9 cellular contexts compared by ENCODE assay signal in the genomic region with DNA sequence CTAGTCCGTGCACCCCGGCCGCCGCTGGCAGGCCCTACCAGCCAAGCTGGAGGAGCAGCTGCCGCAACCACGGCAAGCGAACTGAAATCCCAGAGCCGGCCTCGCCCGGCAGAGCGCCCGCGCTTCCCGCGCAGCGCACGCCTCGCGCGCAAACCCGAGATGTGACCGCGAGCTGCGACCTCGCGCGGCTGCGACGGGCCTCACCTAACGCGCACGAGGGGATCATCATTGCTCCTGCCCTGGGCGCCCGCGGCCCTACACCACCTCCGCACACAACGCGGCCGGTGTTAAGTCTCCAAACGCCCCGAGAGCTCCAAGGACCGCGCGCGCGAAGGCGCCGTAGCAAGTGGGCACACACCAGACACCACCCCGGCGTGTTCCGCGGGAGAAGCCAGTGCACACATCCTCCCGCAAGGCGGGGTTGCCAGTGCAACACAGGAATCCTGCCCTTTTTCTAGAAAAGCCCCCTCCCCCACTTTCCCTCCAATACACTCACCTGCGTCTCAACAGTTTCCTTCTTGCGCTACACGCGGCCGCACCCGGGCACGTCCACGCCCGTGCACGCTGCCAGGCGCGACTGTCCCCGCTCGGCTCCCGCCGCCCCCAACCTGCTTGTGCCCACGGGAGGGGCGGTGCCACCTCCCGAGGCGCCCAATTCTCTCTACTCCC. TPM values are rescaled to one million over a fixed set of nuclear protein-coding genes. Genes with fewer than 3 reads are reported as not detected.
DNase-seq lines count a peak whose midpoint lies in the region; ATAC-seq and TF ChIP-seq lines count a peak whose summit lies in the region.
"Had no signal": no experiment of that assay in that cellular context is flagged by ENCODE, and none has a peak within 500 bp of the region (broad histone marks: within the 10 kb centered on the region; RNA-seq: fewer than 3 reads in every experiment).

No MANE protein-coding gene starts in this region.

- no peak for TF ChIP-seq CTCF in heart right ventricle (IDR thresholded peaks at IDR 0.05)
- TF ChIP-seq CTCF in dorsolateral prefrontal cortex (IDR thresholded peaks at IDR 0.05 in 54 of 56, conservative IDR thresholded peaks at IDR 0.05 in 2 of 56; ENCODE audit: low read depth in 1 of 56, partially characterized antibody in 56 of 56), result peak in 1 of 56 donors; percentile 8
- no peak for TF ChIP-seq CTCF in nephron (IDR thresholded peaks at IDR 0.05; ENCODE audit: unreplicated experiment in 3 of 3)

- DNase-seq in heart right ventricle (no peak), right cardiac atrium (no peak), dorsolateral prefrontal cortex (peak in 8 of 10 donors; percentile 25 to 56 (median 42)), COR-L47 (lab: John Stamatoyannopoulos, UW) (no peak), immature natural killer cell (no peak)
- DNase-seq in activated T-cell treated with anti-CD3 and anti-CD28 coated beads, Interleukin-2, amount 50 U/mL, for 1 hour, result no peak
- DNase-seq: CD8-positive, alpha-beta memory T cell had no signal

- H3K36me3 Mint-ChIP-seq in nephron (ENCODE audit: low read depth), result no peaks in the 10 kb centered on the region
- H3K36me3 Mint-ChIP-seq in immature natural killer cell, result peaks cover 0 to 8% (median 6%) of the 10 kb centered on the region in 3 donors

- no peaks in the 10 kb centered on the region for H3K9me3 Mint-ChIP-seq in nephron
- H3K9me3 Mint-ChIP-seq in immature natural killer cell, result peaks cover 8 to 46% (median 32%) of the 10 kb centered on the region in 6 donors

- H3K36me3 ChIP-seq in heart right ventricle (no peaks in the 10 kb centered on the region), urinary bladder (ENCODE audit: insufficient read depth) (no peaks in the 10 kb centered on the region)

- 1 to 3% methylated on average over 74 of the region's 74 CpGs for WGBS in heart right ventricle, 2 donors
- 2% methylated on average over 74 of the region's 74 CpGs for whole genome bisulfite sequencing in right cardiac atrium
- WGBS in urinary bladder, result 2% methylated on average over 74 of the region's 74 CpGs

- no peaks in the 10 kb centered on the region for H3K4me1 Mint-ChIP-seq in nephron
- H3K4me1 Mint-ChIP-seq in immature natural killer cell, result no peaks in the 10 kb centered on the region
- H3K4me1 Mint-ChIP-seq: CD8-positive, alpha-beta memory T cell had no signal

- H3K4me3 ChIP-seq in heart right ventricle, result peak overlapping the region; percentile 23 to 50 (median 37)
- H3K4me3 ChIP-seq in right cardiac atrium (ENCODE audit: low read length), result no peak overlapping the region
- peak overlapping the region; percentile 27 to 76 (median 61) for H3K4me3 ChIP-seq in dorsolateral prefrontal cortex
- peak overlapping the region; percentile 54 for H3K4me3 ChIP-seq in urinary bladder (ENCODE audit: low read depth, low read length)

- H3K4me3 Mint-ChIP-seq in nephron, result peak overlapping the region; percentile 81 to 88 (median 83)
- no peak overlapping the region for H3K4me3 Mint-ChIP-seq in immature natural killer cell
- H3K4me3 Mint-ChIP-seq: CD8-positive, alpha-beta memory T cell had no signal

- peaks cover 29 to 96% (median 90%) of the 10 kb centered on the region in 7 donors for H3K27me3 ChIP-seq in heart right ventricle
- peaks cover 3% of the 10 kb centered on the region for H3K27me3 ChIP-seq in right cardiac atrium (ENCODE audit: control insufficient read depth, insufficient read depth)
- H3K27me3 ChIP-seq in dorsolateral prefrontal cortex, result peaks cover 0 to 60% (median 36%) of the 10 kb centered on the region in 45 donors

- peaks cover 0 to 36% (median 19%) of the 10 kb centered on the region in 9 donors for H3K4me1 ChIP-seq in heart right ventricle
- H3K4me1 ChIP-seq in right cardiac atrium (ENCODE audit: control insufficient read depth, insufficient read depth, low read length), result no peaks in the 10 kb centered on the region
- H3K4me1 ChIP-seq in urinary bladder (ENCODE audit: insufficient read depth), result no peaks in the 10 kb centered on the region

- peaks cover 0 to 3% (median 0%) of the 10 kb centered on the region in 11 donors for H3K9me3 ChIP-seq in heart right ventricle
- H3K9me3 ChIP-seq in right cardiac atrium (ENCODE audit: control insufficient read depth, low read length), result no peaks in the 10 kb centered on the region

- H3K27ac ChIP-seq in heart right ventricle (no peak overlapping the region), right cardiac atrium (ENCODE audit: low read length) (no peak overlapping the region), dorsolateral prefrontal cortex (peak overlapping the region in 35 of 59 donors; percentile 1 to 76 (median 55)), urinary bladder (ENCODE audit: low read depth) (no peak overlapping the region)

- ATAC-seq in heart right ventricle (peak in 1 of 8 donors; percentile 34), right cardiac atrium (no peak)

- intact Hi-C loops in heart right ventricle (cut with DNase I) (loop anchor here in 1 of 10 donors (10.0 kb wide), 1 partner anchor 296 kb away; no protein-coding TSS in a partner anchor), right cardiac atrium (cut with DNase I) (no loop called here), dorsolateral prefrontal cortex (cut with DNase I) (loop anchor here in 1 of 2 donors (10.0 kb wide), 1 partner anchor 136 kb away; no protein-coding TSS in a partner anchor)

- H3K27ac Mint-ChIP-seq in nephron (no peak overlapping the region), immature natural killer cell (no peak overlapping the region)
- H3K27ac Mint-ChIP-seq: CD8-positive, alpha-beta memory T cell had no signal

- peaks cover 50% of the 10 kb centered on the region for H3K27me3 Mint-ChIP-seq in nephron (ENCODE audit: low read depth)
- peaks cover 16 to 23% (median 19%) of the 10 kb centered on the region in 3 donors for H3K27me3 Mint-ChIP-seq in immature natural killer cell (ENCODE audit: low read depth in 3 of 3)

RNA-seq across cellular contexts. Expression of a gene that starts 5.2 kb away (rescaled TPM):
- total RNA-seq in heart right ventricle (under 1 TPM in 6 of 10 donors, not detected in 4; 0.09 to 0.64 (median 0.12) TPM), right cardiac atrium (under 1 TPM in 1 of 4 donors, not detected in 3; 0.32 TPM), dorsolateral prefrontal cortex (100 to 1,000 TPM in 48 of 120 experiments, 10 to 100 TPM in 72; 26.6 to 136 (median 93.2) TPM), urinary bladder (14.8 TPM)
- polyA plus RNA-seq in heart right ventricle (under 1 TPM in 1 of 2 donors, not detected in 1; under 0.01 TPM), right cardiac atrium (0.07 TPM), urinary bladder (0.54 TPM), immature natural killer cell (not detected)
- total RNA-seq: CD8-positive, alpha-beta memory T cell had no signal
- polyA plus RNA-seq: CD8-positive, alpha-beta memory T cell had no signal

Comparison
In these comparisons a context has a peak if more than half of its experiments do, and no peak if none do; other contexts are left out.
1. DNase-seq: peak in dorsolateral prefrontal cortex (8 of 10); none in heart right ventricle (0 of 2), right cardiac atrium (0 of 3), activated T-cell treated with anti-CD3 and anti-CD28 coated beads, Interleukin-2, amount 50 U/mL, for 1 hour (single experiment), COR-L47 (single experiment) and immature natural killer cell (0 of 3).
2. H3K27ac ChIP-seq: peak in dorsolateral prefrontal cortex (35 of 59); none in heart right ventricle (0 of 10), right cardiac atrium (single experiment) and urinary bladder (single experiment).
3. H3K4me3 Mint-ChIP-seq: peak in nephron (3 of 3); none in immature natural killer cell (0 of 5).